Comparison of ENCODE assay signal across 1 cellular context in genomic region chr13:20843177-20843576, GRCh38.
TF ChIP-seq lines count a peak whose summit lies in the region.

No MANE protein-coding gene starts in this region.

TF ChIP-seq in SK-N-SH, 30 proteins besides CTCF, POLR2A, EP300 and RAD21:
- no peak for TF ChIP-seq EZH2phosphoT487 (IDR thresholded peaks at IDR 0.05; ENCODE audit: borderline replicate concordance, low read depth)
- 0 out of 2 replicates have a peak, but pooled peaks have one; percentile 9 for TF ChIP-seq NFIC (IDR thresholded peaks at IDR 0.05; ENCODE audit: borderline replicate concordance)
